1 cellular context compared by ENCODE assay signal in genomic region chr14:23321572-23322547, GRCh38.
TF ChIP-seq lines count a peak whose summit lies in the region.

No MANE protein-coding gene starts in this region.

TF ChIP-seq in K562, 482 proteins besides CTCF, POLR2A, EP300 and RAD21 (continued from another document and continues in another):
- no peak for TF ChIP-seq RNF219 (CRISPR knock-in tag; IDR thresholded peaks at IDR 0.05)
- no peak for TF ChIP-seq ZNF57 (CRISPR knock-in tag; IDR thresholded peaks at IDR 0.05)
- TF ChIP-seq SRSF7 (optimal IDR thresholded peaks at IDR 0.05; ENCODE audit: low read depth, low read length) = no peak
- TF ChIP-seq, protein P1, sequence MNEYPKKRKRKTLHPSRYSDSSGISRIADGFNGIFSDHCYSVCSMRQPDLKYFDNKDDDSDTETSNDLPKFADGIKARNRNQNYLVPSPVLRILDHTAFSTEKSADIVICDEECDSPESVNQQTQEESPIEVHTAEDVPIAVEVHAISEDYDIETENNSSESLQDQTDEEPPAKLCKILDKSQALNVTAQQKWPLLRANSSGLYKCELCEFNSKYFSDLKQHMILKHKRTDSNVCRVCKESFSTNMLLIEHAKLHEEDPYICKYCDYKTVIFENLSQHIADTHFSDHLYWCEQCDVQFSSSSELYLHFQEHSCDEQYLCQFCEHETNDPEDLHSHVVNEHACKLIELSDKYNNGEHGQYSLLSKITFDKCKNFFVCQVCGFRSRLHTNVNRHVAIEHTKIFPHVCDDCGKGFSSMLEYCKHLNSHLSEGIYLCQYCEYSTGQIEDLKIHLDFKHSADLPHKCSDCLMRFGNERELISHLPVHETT (CRISPR knock-in tag; conservative IDR thresholded peaks at IDR 0.05 in 1 of 2, IDR thresholded peaks at IDR 0.05 in 1 of 2) = peak in 1 of 2 experiments; percentile 87; a peak in 2 of 4 replicates
- no peak for TF ChIP-seq PTTG1 (tag; IDR thresholded peaks at IDR 0.05; ENCODE audit: low read depth)
- TF ChIP-seq E2F3 (CRISPR knock-in tag; IDR thresholded peaks at IDR 0.05) = no peak; the same call in 1 of the 2 replicates
- TF ChIP-seq, protein P2, sequence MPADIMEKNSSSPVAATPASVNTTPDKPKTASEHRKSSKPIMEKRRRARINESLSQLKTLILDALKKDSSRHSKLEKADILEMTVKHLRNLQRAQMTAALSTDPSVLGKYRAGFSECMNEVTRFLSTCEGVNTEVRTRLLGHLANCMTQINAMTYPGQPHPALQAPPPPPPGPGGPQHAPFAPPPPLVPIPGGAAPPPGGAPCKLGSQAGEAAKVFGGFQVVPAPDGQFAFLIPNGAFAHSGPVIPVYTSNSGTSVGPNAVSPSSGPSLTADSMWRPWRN (IDR thresholded peaks at IDR 0.05; ENCODE audit: low read depth) = no peak
- TF ChIP-seq TEAD4 (IDR thresholded peaks at IDR 0.05; ENCODE audit: low read length) = no peak
- TF ChIP-seq TEAD4 (CRISPR knock-in tag; IDR thresholded peaks at IDR 0.05; ENCODE audit: borderline replicate concordance) = no peak
- no peak for TF ChIP-seq POLR2AphosphoS2 (IDR thresholded peaks at IDR 0.05; ENCODE audit: low read length)
- TF ChIP-seq L3MBTL2 (IDR thresholded peaks at IDR 0.05) = peak; percentile 21; the same call in 1 of the 2 replicates
- TF ChIP-seq NR2C2 (CRISPR knock-in tag; IDR thresholded peaks at IDR 0.05) = no peak
- no peak for TF ChIP-seq NR2C2 (tag; IDR thresholded peaks at IDR 0.05)
- no peak for TF ChIP-seq ZSCAN32 (CRISPR knock-in tag; IDR thresholded peaks at IDR 0.05)
- TF ChIP-seq RBM15 (IDR thresholded peaks at IDR 0.05; ENCODE audit: insufficient read depth, low read length) = no peak
- no peak for TF ChIP-seq MCM5 (IDR thresholded peaks at IDR 0.05; ENCODE audit: low read depth)
- TF ChIP-seq SRSF9 (IDR thresholded peaks at IDR 0.05; ENCODE audit: borderline replicate concordance, low read depth, low read length) = no peak
- TF ChIP-seq PML (IDR thresholded peaks at IDR 0.05; ENCODE audit: low read length) = no peak; the same call in 1 of the 2 replicates
- peak; percentile 38 for TF ChIP-seq TAF1 (IDR thresholded peaks at IDR 0.05; ENCODE audit: control insufficient read depth, extremely low read depth, insufficient read depth, low read length, severe bottlenecking)
- TF ChIP-seq ZNF584 (CRISPR knock-in tag; IDR thresholded peaks at IDR 0.05; ENCODE audit: low read depth) = no peak
- TF ChIP-seq ZNF217 (CRISPR knock-in tag; IDR thresholded peaks at IDR 0.05) = no peak
- TF ChIP-seq NBN (IDR thresholded peaks at IDR 0.05; ENCODE audit: low read depth) = no peak
- peak; percentile 46; the same call in 1 of the 2 replicates for TF ChIP-seq ZNF263 (CRISPR knock-in tag; IDR thresholded peaks at IDR 0.05; ENCODE audit: borderline replicate concordance)
- no peak for TF ChIP-seq TEAD2 (tag; IDR thresholded peaks at IDR 0.05)
- TF ChIP-seq ZNF384 (IDR thresholded peaks at IDR 0.05; ENCODE audit: low read depth, low read length) = no peak
- TF ChIP-seq NELFE (IDR thresholded peaks at IDR 0.05; ENCODE audit: insufficient read depth, insufficient read length) = no peak
- TF ChIP-seq, protein P3, sequence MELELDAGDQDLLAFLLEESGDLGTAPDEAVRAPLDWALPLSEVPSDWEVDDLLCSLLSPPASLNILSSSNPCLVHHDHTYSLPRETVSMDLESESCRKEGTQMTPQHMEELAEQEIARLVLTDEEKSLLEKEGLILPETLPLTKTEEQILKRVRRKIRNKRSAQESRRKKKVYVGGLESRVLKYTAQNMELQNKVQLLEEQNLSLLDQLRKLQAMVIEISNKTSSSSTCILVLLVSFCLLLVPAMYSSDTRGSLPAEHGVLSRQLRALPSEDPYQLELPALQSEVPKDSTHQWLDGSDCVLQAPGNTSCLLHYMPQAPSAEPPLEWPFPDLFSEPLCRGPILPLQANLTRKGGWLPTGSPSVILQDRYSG (tag; conservative IDR thresholded peaks at IDR 0.05; ENCODE audit: low read depth) = no peak
- TF ChIP-seq NCOA4 (IDR thresholded peaks at IDR 0.05; ENCODE audit: partially characterized antibody) = no peak
- peak in 1 of 2 experiments; percentile 58; a peak in 1 of 4 replicates for TF ChIP-seq UBTF (IDR thresholded peaks at IDR 0.05; ENCODE audit: borderline replicate concordance in 1 of 2, low read depth in 2 of 2, low read length in 2 of 2)
- TF ChIP-seq, protein P4, sequence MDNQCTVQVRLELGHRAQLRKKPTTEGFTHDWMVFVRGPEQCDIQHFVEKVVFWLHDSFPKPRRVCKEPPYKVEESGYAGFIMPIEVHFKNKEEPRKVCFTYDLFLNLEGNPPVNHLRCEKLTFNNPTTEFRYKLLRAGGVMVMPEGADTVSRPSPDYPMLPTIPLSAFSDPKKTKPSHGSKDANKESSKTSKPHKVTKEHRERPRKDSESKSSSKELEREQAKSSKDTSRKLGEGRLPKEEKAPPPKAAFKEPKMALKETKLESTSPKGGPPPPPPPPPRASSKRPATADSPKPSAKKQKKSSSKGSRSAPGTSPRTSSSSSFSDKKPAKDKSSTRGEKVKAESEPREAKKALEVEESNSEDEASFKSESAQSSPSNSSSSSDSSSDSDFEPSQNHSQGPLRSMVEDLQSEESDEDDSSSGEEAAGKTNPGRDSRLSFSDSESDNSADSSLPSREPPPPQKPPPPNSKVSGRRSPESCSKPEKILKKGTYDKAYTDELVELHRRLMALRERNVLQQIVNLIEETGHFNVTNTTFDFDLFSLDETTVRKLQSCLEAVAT (IDR thresholded peaks at IDR 0.05) = 0 out of 4 replicates have a peak, but pooled peaks have one; percentile 15 to 46
- no peak for TF ChIP-seq ZNF253 (CRISPR knock-in tag; conservative IDR thresholded peaks at IDR 0.05)
- TF ChIP-seq, protein P5, sequence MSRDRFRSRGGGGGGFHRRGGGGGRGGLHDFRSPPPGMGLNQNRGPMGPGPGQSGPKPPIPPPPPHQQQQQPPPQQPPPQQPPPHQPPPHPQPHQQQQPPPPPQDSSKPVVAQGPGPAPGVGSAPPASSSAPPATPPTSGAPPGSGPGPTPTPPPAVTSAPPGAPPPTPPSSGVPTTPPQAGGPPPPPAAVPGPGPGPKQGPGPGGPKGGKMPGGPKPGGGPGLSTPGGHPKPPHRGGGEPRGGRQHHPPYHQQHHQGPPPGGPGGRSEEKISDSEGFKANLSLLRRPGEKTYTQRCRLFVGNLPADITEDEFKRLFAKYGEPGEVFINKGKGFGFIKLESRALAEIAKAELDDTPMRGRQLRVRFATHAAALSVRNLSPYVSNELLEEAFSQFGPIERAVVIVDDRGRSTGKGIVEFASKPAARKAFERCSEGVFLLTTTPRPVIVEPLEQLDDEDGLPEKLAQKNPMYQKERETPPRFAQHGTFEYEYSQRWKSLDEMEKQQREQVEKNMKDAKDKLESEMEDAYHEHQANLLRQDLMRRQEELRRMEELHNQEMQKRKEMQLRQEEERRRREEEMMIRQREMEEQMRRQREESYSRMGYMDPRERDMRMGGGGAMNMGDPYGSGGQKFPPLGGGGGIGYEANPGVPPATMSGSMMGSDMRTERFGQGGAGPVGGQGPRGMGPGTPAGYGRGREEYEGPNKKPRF (IDR thresholded peaks at IDR 0.05; ENCODE audit: low read depth, low read length) = no peak
- peak; percentile 63 for TF ChIP-seq SUPT5H (IDR thresholded peaks at IDR 0.05)
- TF ChIP-seq, protein P6, sequence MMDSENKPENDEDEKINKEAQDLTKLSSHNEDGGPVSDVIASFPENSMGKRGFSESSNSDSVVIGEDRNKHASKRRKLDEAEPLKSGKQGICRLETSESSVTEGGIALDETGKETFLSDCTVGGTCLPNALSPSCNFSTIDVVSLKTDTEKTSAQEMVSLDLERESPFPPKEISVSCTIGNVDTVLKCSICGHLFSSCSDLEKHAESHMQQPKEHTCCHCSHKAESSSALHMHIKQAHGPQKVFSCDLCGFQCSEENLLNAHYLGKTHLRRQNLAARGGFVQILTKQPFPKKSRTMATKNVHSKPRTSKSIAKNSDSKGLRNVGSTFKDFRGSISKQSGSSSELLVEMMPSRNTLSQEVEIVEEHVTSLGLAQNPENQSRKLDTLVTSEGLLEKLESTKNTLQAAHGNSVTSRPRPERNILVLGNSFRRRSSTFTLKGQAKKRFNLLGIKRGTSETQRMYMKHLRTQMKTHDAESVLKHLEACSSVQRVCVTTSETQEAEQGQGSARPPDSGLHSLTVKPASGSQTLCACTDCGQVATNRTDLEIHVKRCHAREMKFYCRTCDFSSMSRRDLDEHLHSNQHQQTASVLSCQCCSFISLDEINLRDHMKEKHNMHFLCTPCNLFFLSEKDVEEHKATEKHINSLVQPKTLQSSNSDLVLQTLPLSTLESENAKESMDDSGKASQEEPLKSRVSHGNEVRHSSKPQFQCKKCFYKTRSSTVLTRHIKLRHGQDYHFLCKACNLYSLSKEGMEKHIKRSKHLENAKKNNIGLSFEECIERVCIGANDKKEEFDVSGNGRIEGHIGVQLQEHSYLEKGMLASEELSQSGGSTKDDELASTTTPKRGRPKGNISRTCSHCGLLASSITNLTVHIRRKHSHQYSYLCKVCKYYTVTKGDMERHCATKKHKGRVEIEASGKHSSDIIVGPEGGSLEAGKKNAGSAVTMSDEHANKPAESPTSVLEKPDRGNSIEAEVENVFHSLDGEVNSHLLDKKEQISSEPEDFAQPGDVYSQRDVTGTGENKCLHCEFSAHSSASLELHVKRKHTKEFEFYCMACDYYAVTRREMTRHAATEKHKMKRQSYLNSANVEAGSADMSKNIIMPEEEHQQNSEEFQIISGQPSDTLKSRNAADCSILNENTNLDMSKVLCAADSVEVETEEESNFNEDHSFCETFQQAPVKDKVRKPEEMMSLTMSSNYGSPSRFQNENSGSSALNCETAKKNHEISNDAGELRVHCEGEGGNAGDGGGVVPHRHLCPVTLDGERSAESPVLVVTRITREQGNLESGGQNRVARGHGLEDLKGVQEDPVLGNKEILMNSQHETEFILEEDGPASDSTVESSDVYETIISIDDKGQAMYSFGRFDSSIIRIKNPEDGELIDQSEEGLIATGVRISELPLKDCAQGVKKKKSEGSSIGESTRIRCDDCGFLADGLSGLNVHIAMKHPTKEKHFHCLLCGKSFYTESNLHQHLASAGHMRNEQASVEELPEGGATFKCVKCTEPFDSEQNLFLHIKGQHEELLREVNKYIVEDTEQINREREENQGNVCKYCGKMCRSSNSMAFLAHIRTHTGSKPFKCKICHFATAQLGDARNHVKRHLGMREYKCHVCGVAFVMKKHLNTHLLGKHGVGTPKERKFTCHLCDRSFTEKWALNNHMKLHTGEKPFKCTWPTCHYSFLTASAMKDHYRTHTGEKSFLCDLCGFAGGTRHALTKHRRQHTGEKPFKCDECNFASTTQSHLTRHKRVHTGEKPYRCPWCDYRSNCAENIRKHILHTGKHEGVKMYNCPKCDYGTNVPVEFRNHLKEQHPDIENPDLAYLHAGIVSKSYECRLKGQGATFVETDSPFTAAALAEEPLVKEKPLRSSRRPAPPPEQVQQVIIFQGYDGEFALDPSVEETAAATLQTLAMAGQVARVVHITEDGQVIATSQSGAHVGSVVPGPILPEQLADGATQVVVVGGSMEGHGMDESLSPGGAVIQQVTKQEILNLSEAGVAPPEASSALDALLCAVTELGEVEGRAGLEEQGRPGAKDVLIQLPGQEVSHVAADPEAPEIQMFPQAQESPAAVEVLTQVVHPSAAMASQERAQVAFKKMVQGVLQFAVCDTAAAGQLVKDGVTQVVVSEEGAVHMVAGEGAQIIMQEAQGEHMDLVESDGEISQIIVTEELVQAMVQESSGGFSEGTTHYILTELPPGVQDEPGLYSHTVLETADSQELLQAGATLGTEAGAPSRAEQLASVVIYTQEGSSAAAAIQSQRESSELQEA (IDR thresholded peaks at IDR 0.05; ENCODE audit: low read depth) = no peak
- no peak for TF ChIP-seq TCF7 (IDR thresholded peaks at IDR 0.05; ENCODE audit: borderline replicate concordance)
- TF ChIP-seq POLR2AphosphoS5 (IDR thresholded peaks at IDR 0.05; ENCODE audit: control insufficient read depth, insufficient read depth, low read depth, low read length) = peak; percentile 38; the same call in 1 of the 2 replicates
- TF ChIP-seq TCF3 (CRISPR knock-in tag; IDR thresholded peaks at IDR 0.05) = no peak
- no peak for TF ChIP-seq CHD2 (IDR thresholded peaks at IDR 0.05; ENCODE audit: low read depth, low read length)
- no peak for TF ChIP-seq MYBL2 (IDR thresholded peaks at IDR 0.05; ENCODE audit: low read depth)
- TF ChIP-seq MYBL2 (CRISPR knock-in tag; IDR thresholded peaks at IDR 0.05; ENCODE audit: borderline replicate concordance) = no peak
- no peak for TF ChIP-seq ZKSCAN1 (IDR thresholded peaks at IDR 0.05; ENCODE audit: low read depth, low read length)
- peak; percentile 3 for TF ChIP-seq SP2 (IDR thresholded peaks at IDR 0.05; ENCODE audit: extremely low read depth, low read depth, low read length, poor library complexity, severe bottlenecking)
- TF ChIP-seq NCOA2 (IDR thresholded peaks at IDR 0.05; ENCODE audit: partially characterized antibody in 2 of 2) = no peak
- TF ChIP-seq ZNF431 (CRISPR knock-in tag; IDR thresholded peaks at IDR 0.05) = no peak
- no peak for TF ChIP-seq BRCA1 (IDR thresholded peaks at IDR 0.05)
- TF ChIP-seq BRCA1 (CRISPR knock-in tag; IDR thresholded peaks at IDR 0.05) = no peak
- no peak for TF ChIP-seq NCOR1 (IDR thresholded peaks at IDR 0.05)
- TF ChIP-seq CHCHD3 (CRISPR knock-in tag; IDR thresholded peaks at IDR 0.05) = no peak
- no peak for TF ChIP-seq ZNF134 (CRISPR knock-in tag; conservative IDR thresholded peaks at IDR 0.05)
- TF ChIP-seq IFI16 (CRISPR knock-in tag; IDR thresholded peaks at IDR 0.05) = no peak
